Comparison of ENCODE assay signal across 1 cellular context in the genomic region with DNA sequence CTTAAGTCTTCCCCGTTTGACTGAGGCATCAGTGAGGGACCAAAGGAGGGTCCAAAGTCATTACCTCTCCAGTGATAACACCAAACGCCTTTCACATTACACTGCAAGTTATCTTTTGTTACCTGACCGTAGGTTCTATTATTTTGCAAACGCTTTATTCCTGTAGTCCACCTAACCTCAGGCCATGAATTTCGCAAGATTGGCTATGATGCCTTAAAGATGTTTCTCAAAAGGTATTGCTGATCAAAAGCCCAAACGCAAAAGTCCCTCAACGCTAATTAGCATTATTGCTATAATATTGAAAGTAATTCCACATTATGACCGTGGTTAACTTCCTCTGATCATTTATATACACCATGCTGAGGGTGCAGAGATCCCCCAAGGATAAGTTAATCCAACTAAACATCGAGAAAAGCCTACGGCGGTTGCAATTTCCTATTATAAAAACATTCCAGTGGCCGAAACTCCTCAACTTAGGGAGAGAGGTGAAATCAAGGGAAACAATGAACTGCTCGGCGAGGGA.
TF ChIP-seq lines count a peak whose summit lies in the region.

No MANE protein-coding gene starts in this region.

TF ChIP-seq in WTC11, 78 proteins besides CTCF, POLR2A, EP300 and RAD21 (continued from another document):
- TF ChIP-seq ZNF281 (CRISPR knock-in tag; IDR thresholded peaks at IDR 0.05) (no peak), ZBTB21 (CRISPR knock-in tag; IDR thresholded peaks at IDR 0.05; ENCODE audit: borderline replicate concordance) (no peak), CREM (CRISPR knock-in tag; IDR thresholded peaks at IDR 0.05) (no peak)
